ENCODE assay signal across 15 cellular contexts in genomic region chr10:61712105-61712504, GRCh38. TPM values are rescaled to one million over a fixed set of nuclear protein-coding genes. Genes with fewer than 3 reads are reported as not detected.
"Had no signal": no experiment of that assay in that cellular context is flagged by ENCODE, and none has a peak within 500 bp of the region (broad histone marks: within the 10 kb centered on the region; RNA-seq: fewer than 3 reads in every experiment).

No MANE protein-coding gene starts in this region.

RNA-seq across cellular contexts. Expression of gene CABCOCO1, which starts 49.4 kb away (rescaled TPM):
- total RNA-seq: activated B cell treated with CpG ODN at 0.5 μM for 24 hours; activated CD4-positive, alpha-beta memory T cell treated with anti-CD3 and anti-CD28 coated beads for 36 hours; activated CD4-positive, alpha-beta memory T cell treated with anti-CD3 and anti-CD28 coated beads, Interleukin-2, amount 10 ng/mL, durations not matched to agents 7 days and 5 days; activated CD4-positive, alpha-beta T cell treated with anti-CD3 and anti-CD28 coated beads for 36 hours; activated CD4-positive, alpha-beta T cell treated with anti-CD3 and anti-CD28 coated beads, Interleukin-2, amount 10 ng/mL, durations not matched to agents 24 days and 14 days; activated CD4-positive, alpha-beta T cell treated with anti-CD3 and anti-CD28 coated beads, Interleukin-2, amount 10 ng/mL, durations not matched to agents 7 days and 5 days; activated CD8-positive, alpha-beta memory T cell treated with anti-CD3 and anti-CD28 coated beads for 36 hours; activated CD8-positive, alpha-beta memory T cell treated with anti-CD3 and anti-CD28 coated beads, Interleukin-2, amount 10 ng/mL, durations not matched to agents 7 days and 5 days; activated CD8-positive, alpha-beta T cell treated with anti-CD3 and anti-CD28 coated beads for 36 hours; activated CD8-positive, alpha-beta T cell treated with anti-CD3 and anti-CD28 coated beads, Interleukin-2, amount 10 ng/mL, durations not matched to agents 7 days and 5 days; T-cell; T-helper 1 cell treated with Interleukin-12 subunit alpha and Interleukin-12 subunit beta and Interleukin-4 antibody, amounts not matched to agents 30 ng/mL and 1 ng/mL, for 36 hours; T-helper 17 cell; T-helper 2 cell treated with Interferon-gamma antibody and Interleukin-4, amounts not matched to agents 100 ng/mL and 5 ng/mL, for 36 hours; WTC11 had no signal
